8 cellular contexts compared by ENCODE assay signal in genomic region chr2:75787532-75788132, GRCh38.
DNase-seq lines count a peak whose midpoint lies in the region; ATAC-seq and FAIRE-seq lines count a peak whose summit lies in the region.

No MANE protein-coding gene starts in this region.

- peak; percentile 90 for FAIRE-seq in TTC549 (lab: Jason Lieb, UNC)

- DNase-seq in COLO829 (ENCODE audit: low spot score) (peak; percentile 27), NCI-H1092 treated with DMSO at 0.1 percent for 48 hours (lab: John Stamatoyannopoulos, UW) (peak; percentile 54), iPS-NIHi11 (ENCODE audit: low spot score) (peak; percentile 32), activated T-cell treated with anti-CD3 and anti-CD28 coated beads for 4 hours (no peak)
- no peak for DNase-seq in stimulated activated CD4-positive, alpha-beta T cell treated with anti-CD3 and anti-CD28 coated beads, Interleukin-2, amount 100 ng/mL, for 24 hours

- ATAC-seq in GM19467 (IDR thresholded peaks at IDR 0.05; ENCODE audit: unreplicated experiment) (peak; percentile 45), HG02938 (IDR thresholded peaks at IDR 0.05; ENCODE audit: unreplicated experiment) (no peak)

Comparison
In these comparisons a context has a peak if more than half of its experiments do, and no peak if none do; other contexts are left out.
1. DNase-seq: peak in COLO829 (single experiment), NCI-H1092 treated with DMSO at 0.1 percent for 48 hours (single experiment) and iPS-NIHi11 (single experiment); none in activated T-cell treated with anti-CD3 and anti-CD28 coated beads for 4 hours (single experiment) and stimulated activated CD4-positive, alpha-beta T cell treated with anti-CD3 and anti-CD28 coated beads, Interleukin-2, amount 100 ng/mL, for 24 hours (0 of 2).